In genomic region chr20:11232896-11233295, GRCh38 we compare ENCODE assay signal across 37 cellular contexts.
"Had no signal": no experiment of that assay in that cellular context is flagged by ENCODE, and none has a peak within 500 bp of the region (broad histone marks: within the 10 kb centered on the region; RNA-seq: fewer than 3 reads in every experiment).

No MANE protein-coding gene starts in this region.

- H3K9me3 ChIP-seq: MG63, Peyer's patch had no signal

- H3K4me1 ChIP-seq: Peyer's patch had no signal

- DNase-seq: activated B cell treated with CpG ODN at 0.5 μM for 24 hours; activated CD4-positive, alpha-beta memory T cell treated with anti-CD3 and anti-CD28 coated beads for 36 hours; activated CD4-positive, alpha-beta T cell treated with anti-CD3 and anti-CD28 coated beads for 4 hours; activated CD4-positive, alpha-beta T cell treated with anti-CD3 and anti-CD28 coated beads, Interleukin-2, amount 50 U/mL, for 1 hour; activated CD4-positive, CD25-positive, alpha-beta regulatory T cell treated with anti-CD3 and anti-CD28 coated beads, Interleukin-2, amount 50 U/mL, for 72 hours; activated CD8-positive, alpha-beta memory T cell treated with anti-CD3 and anti-CD28 coated beads for 24 hours; activated CD8-positive, alpha-beta memory T cell treated with anti-CD3 and anti-CD28 coated beads, Interleukin-2, amount 10 ng/mL, durations not matched to agents 7 days and 5 days; activated CD8-positive, alpha-beta memory T cell treated with anti-CD3 and anti-CD28 coated beads, Interleukin-2, amount 50 U/mL, for 48 hours; activated effector memory CD4-positive, alpha-beta T cell treated with Interleukin-2 at 50 U/mL for 16 hours; activated naive CD4-positive, alpha-beta T cell treated with anti-CD3 and anti-CD28 coated beads, Interleukin-2, amount 10 ng/mL, durations not matched to agents 7 days and 5 days; activated naive CD8-positive, alpha-beta T cell treated with anti-CD3 and anti-CD28 coated beads, Interleukin-2, amount 50 U/mL, for 24 hours; activated T-cell treated with anti-CD3 and anti-CD28 coated beads, Interleukin-2, amount 50 U/mL, for 48 hours; amniotic stem cell; aorta; brain microvascular endothelial cell; Karpas-422; KBM-7; MG63; NCI-H1048; NCI-H1105 treated with DMSO at 0.1 percent for 48 hours; NCI-H1436; NCI-H1694; NCI-H2029; NCI-H345; NCI-H510A; NCI-H526; NCI-H748 treated with DMSO at 0.1 percent for 48 hours; NK-92 treated with Interleukin-12 subunit alpha and Interleukin-12 subunit beta, amount 100 ng/mL, for 24 hours; PC-3; Peyer's patch; Right ventricle myocardium superior; SW 1271; T-helper 1 cell; T-helper 2 cell; T-helper 9 cell had no signal

- H3K27ac ChIP-seq: brain microvascular endothelial cell, Peyer's patch, RWPE1, VCaP had no signal

- ATAC-seq: activated CD8-positive, alpha-beta memory T cell treated with anti-CD3 and anti-CD28 coated beads, Interleukin-2, amount 10 ng/mL, durations not matched to agents 7 days and 5 days; activated naive CD8-positive, alpha-beta T cell treated with anti-CD3 and anti-CD28 coated beads, Interleukin-2, amount 50 U/mL, for 24 hours; PC-3 had no signal

- H3K27me3 ChIP-seq: brain microvascular endothelial cell, MG63, Peyer's patch had no signal

- H3K36me3 ChIP-seq: brain microvascular endothelial cell, MG63, Peyer's patch had no signal

- H3K4me3 ChIP-seq: MG63, Peyer's patch had no signal
